Comparison of ENCODE assay signal across 10 cellular contexts in the genomic region with DNA sequence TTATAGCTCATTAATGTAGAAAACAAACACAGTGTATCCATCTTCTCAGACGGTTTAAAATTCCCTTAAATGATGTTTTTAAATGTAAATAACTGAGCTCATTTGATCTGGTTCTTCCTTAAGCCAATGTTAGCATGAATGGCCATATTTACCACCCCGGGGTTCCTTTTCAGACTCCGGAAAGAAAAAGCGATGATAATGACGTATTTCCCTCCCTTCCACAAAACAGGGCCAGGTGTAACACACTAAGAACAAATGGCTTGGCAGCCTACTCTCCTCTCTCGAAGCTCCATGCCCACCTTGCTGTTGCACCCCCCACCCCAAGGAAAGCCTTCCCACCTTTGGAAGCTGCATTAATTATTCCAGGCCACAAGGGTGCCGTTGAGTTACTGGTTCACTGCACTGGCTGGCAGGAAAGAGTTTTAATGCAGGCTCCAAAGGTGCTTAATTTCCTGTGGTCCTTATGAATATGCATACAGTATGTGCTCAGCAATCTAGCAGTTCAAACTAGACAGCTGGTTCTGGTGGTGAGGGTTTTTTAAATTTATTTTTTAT.
A peak's percentile ranks its signal among the peaks of the same experiment; 100 is the strongest.
DNase-seq lines count a peak whose midpoint lies in the region; ATAC-seq and TF ChIP-seq lines count a peak whose summit lies in the region.
"Had no signal": no experiment of that assay in that cellular context is flagged by ENCODE, and none has a peak within 500 bp of the region (broad histone marks: within the 10 kb centered on the region; RNA-seq: fewer than 3 reads in every experiment).

No MANE protein-coding gene starts in this region.

- TF ChIP-seq CTCF in GM13977 (IDR thresholded peaks at IDR 0.05; ENCODE audit: extremely low read depth, insufficient read depth, missing control alignments) (peak; percentile 3), upper lobe of left lung (IDR thresholded peaks at IDR 0.05) (peak in 3 of 6 experiments; percentile 25 to 32 (median 31))

- no peaks in the 10 kb centered on the region for H3K36me3 ChIP-seq in upper lobe of left lung

- no peak overlapping the region for H3K4me3 ChIP-seq in upper lobe of left lung

- no peak overlapping the region for H3K27ac ChIP-seq in upper lobe of left lung

- in situ Hi-C loops in GM13977 (cut with MboI; ENCODE audit: low pct_unique_long_range_greater_than_20kb, low sequenced_read_pairs, unreplicated experiment) = no loop called here

- H3K4me1 ChIP-seq in upper lobe of left lung = no peaks in the 10 kb centered on the region

- no peaks in the 10 kb centered on the region for H3K27me3 ChIP-seq in upper lobe of left lung

- 75 to 85% methylated on average over 7 of the region's 7 CpGs for WGBS in upper lobe of left lung, 2 donors

- ATAC-seq in upper lobe of left lung (ENCODE audit: low FRiP score in 2 of 2) = no peak
- ATAC-seq in GM21576 (IDR thresholded peaks at IDR 0.05; ENCODE audit: unreplicated experiment) = no peak

- no peaks in the 10 kb centered on the region for H3K9me3 ChIP-seq in upper lobe of left lung

- no peak for TF ChIP-seq EP300 in upper lobe of left lung (IDR thresholded peaks at IDR 0.05)

- peak; percentile 5 for DNase-seq in CD1c-positive myeloid dendritic cell (ENCODE audit: extremely low spot score)
- DNase-seq in GM13977 (ENCODE audit: low spot score) = no peak
- peak; percentile 28 for DNase-seq in NCI-H748 treated with DMSO at 0.1 percent for 48 hours (lab: John Stamatoyannopoulos, UW)
- peak; percentile 25 for DNase-seq in germinal center (ENCODE audit: low spot score)
- no peak for DNase-seq in upper lobe of left lung
- DNase-seq in stimulated activated naive CD4-positive, alpha-beta T cell (lab: John Stamatoyannopoulos, UW) = no peak
- DNase-seq in NCI-H2029 treated with DMSO at 0.1 percent for 48 hours (lab: John Stamatoyannopoulos, UW) = no peak
- DNase-seq: activated effector memory CD4-positive, alpha-beta T cell treated with Interleukin-2 at 50 U/mL for 16 hours; naive B cell had no signal

- TF ChIP-seq POLR2A in upper lobe of left lung (IDR thresholded peaks at IDR 0.05) = no peak

Comparison
In these comparisons a context has a peak if more than half of its experiments do, and no peak if none do; other contexts are left out.
1. DNase-seq: peak in CD1c-positive myeloid dendritic cell (single experiment), NCI-H748 treated with DMSO at 0.1 percent for 48 hours (single experiment) and germinal center (single experiment); none in GM13977 (single experiment), upper lobe of left lung (0 of 2), stimulated activated naive CD4-positive, alpha-beta T cell (0 of 6) and NCI-H2029 treated with DMSO at 0.1 percent for 48 hours (single experiment).